In the genomic region with DNA sequence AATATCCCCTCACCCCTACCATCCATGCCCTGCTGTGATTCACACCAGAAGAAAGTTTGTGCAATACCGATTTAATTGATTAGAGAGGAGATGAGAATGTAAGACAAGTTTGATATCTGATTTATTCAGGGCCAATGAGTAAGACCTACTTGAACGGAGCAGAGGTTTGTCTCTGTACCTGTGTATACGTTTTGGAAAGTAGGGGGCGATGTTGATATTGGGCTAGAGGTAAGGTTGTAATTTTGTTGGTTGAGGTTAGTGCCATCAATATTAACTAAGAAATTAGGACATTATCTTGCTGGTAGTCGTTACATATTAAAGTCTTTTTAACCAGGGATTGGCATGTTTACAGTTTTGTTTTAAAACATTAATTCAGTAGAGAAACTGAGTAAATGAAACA, we compare ENCODE assay signal across 9 cellular contexts. TPM values are rescaled to one million over a fixed set of nuclear protein-coding genes. Genes with fewer than 3 reads are reported as not detected.
A peak's percentile ranks its signal among the peaks of the same experiment; 100 is the strongest.
DNase-seq lines count a peak whose midpoint lies in the region; TF ChIP-seq lines count a peak whose summit lies in the region.
"Had no signal": no experiment of that assay in that cellular context is flagged by ENCODE, and none has a peak within 500 bp of the region (broad histone marks: within the 10 kb centered on the region; RNA-seq: fewer than 3 reads in every experiment).

No MANE protein-coding gene starts in this region.

- H2AFZ ChIP-seq in parathyroid adenoma: no peak overlapping the region

- H3K27ac Mint-ChIP-seq in activated CD4-positive, alpha-beta memory T cell treated with anti-CD3 and anti-CD28 coated beads for 36 hours: no peak overlapping the region
- H3K27ac Mint-ChIP-seq: activated CD4-positive, alpha-beta memory T cell treated with anti-CD3 and anti-CD28 coated beads, Interleukin-2, amount 10 ng/mL, durations not matched to agents 7 days and 5 days had no signal

- intact Hi-C loops in activated CD4-positive, alpha-beta memory T cell treated with anti-CD3 and anti-CD28 coated beads for 36 hours (cut with micrococcal nuclease): no loop called here
- intact Hi-C loops in sigmoid colon (cut with DNase I): no loop called here

- CTCF ChIA-PET in activated CD4-positive, alpha-beta memory T cell treated with anti-CD3 and anti-CD28 coated beads for 36 hours (lab: Charles Lee): no interaction called here

- no peak overlapping the region for H3K9ac ChIP-seq in parathyroid adenoma

- peak; percentile 41 for TF ChIP-seq CTCF in NB4 (IDR thresholded peaks at IDR 0.05; ENCODE audit: low read depth, low read length)
- peak; percentile 13 for TF ChIP-seq CTCF in cardiac fibroblast (IDR thresholded peaks at IDR 0.05; ENCODE audit: low read depth, low read length)
- TF ChIP-seq CTCF in parathyroid adenoma (IDR thresholded peaks at IDR 0.05): peak; percentile 36
- TF ChIP-seq CTCF in sigmoid colon (IDR thresholded peaks at IDR 0.05): no peak

- no peaks in the 10 kb centered on the region for H3K27me3 Mint-ChIP-seq in activated CD4-positive, alpha-beta memory T cell treated with anti-CD3 and anti-CD28 coated beads for 36 hours
- H3K27me3 Mint-ChIP-seq: activated CD4-positive, alpha-beta memory T cell treated with anti-CD3 and anti-CD28 coated beads, Interleukin-2, amount 10 ng/mL, durations not matched to agents 7 days and 5 days had no signal

- H3K36me3 ChIP-seq in parathyroid adenoma (ENCODE audit: control insufficient read depth, insufficient read depth, low read length) (no peaks in the 10 kb centered on the region), sigmoid colon (peaks cover 0 to 5% (median 0%) of the 10 kb centered on the region in 4 donors)

- H3K4me2 ChIP-seq in parathyroid adenoma (ENCODE audit: low read length): no peak overlapping the region

- no peak overlapping the region for H3K27ac ChIP-seq in parathyroid adenoma
- no peak overlapping the region for H3K27ac ChIP-seq in sigmoid colon

- H3K36me3 Mint-ChIP-seq in activated CD4-positive, alpha-beta memory T cell treated with anti-CD3 and anti-CD28 coated beads for 36 hours: peaks cover 22% of the 10 kb centered on the region

- H3K79me2 ChIP-seq in parathyroid adenoma: no peaks in the 10 kb centered on the region

- WGBS in sigmoid colon, 2 donors: 41 to 60% methylated on average over 5 of the region's 5 CpGs

- POLR2A ChIA-PET in activated CD4-positive, alpha-beta memory T cell treated with anti-CD3 and anti-CD28 coated beads for 36 hours (lab: Charles Lee): no interaction called here

- no peak for TF ChIP-seq POLR2A in NB4 (IDR thresholded peaks at IDR 0.05; ENCODE audit: extremely low read depth, insufficient read length)
- TF ChIP-seq POLR2A in sigmoid colon (IDR thresholded peaks at IDR 0.05): no peak

- H3K4me1 ChIP-seq in parathyroid adenoma (no peaks in the 10 kb centered on the region), sigmoid colon (no peaks in the 10 kb centered on the region)

- H3K4me3 ChIP-seq in NB4 (ENCODE audit: low read depth, low read length) (no peak overlapping the region), cardiac fibroblast (replicated peaks in 1 of 2; ENCODE audit: low read depth in 2 of 2, low read length in 2 of 2) (no peak overlapping the region), parathyroid adenoma (ENCODE audit: low read depth, low read length) (no peak overlapping the region), sigmoid colon (no peak overlapping the region)

- H3K9me3 ChIP-seq in parathyroid adenoma (ENCODE audit: control insufficient read depth, low read length) (no peaks in the 10 kb centered on the region), sigmoid colon (no peaks in the 10 kb centered on the region)

- peak; percentile 6 for DNase-seq in NCI-H2171 treated with DMSO at 0.1 percent for 48 hours (lab: John Stamatoyannopoulos, UW)
- no peak for DNase-seq in NCI-H2171 (lab: John Stamatoyannopoulos, UW)
- DNase-seq in NB4 (ENCODE audit: low read depth): peak; percentile 51
- DNase-seq in cardiac fibroblast (ENCODE audit: low read depth in 2 of 2): peak; percentile 6 to 12
- no peak for DNase-seq in activated T-cell treated with anti-CD3 and anti-CD28 coated beads for 4 hours
- no peak for DNase-seq in activated CD4-positive, alpha-beta memory T cell treated with anti-CD3 and anti-CD28 coated beads for 36 hours
- no peak for DNase-seq in sigmoid colon
- DNase-seq: activated CD4-positive, alpha-beta memory T cell treated with anti-CD3 and anti-CD28 coated beads, Interleukin-2, amount 10 ng/mL, durations not matched to agents 7 days and 5 days had no signal

- no peaks in the 10 kb centered on the region for H3K4me1 Mint-ChIP-seq in activated CD4-positive, alpha-beta memory T cell treated with anti-CD3 and anti-CD28 coated beads for 36 hours (ENCODE audit: low read depth)

- H3K4me3 Mint-ChIP-seq in activated CD4-positive, alpha-beta memory T cell treated with anti-CD3 and anti-CD28 coated beads for 36 hours: no peak overlapping the region
- H3K4me3 Mint-ChIP-seq: activated CD4-positive, alpha-beta memory T cell treated with anti-CD3 and anti-CD28 coated beads, Interleukin-2, amount 10 ng/mL, durations not matched to agents 7 days and 5 days had no signal

- H3K9me3 Mint-ChIP-seq in activated CD4-positive, alpha-beta memory T cell treated with anti-CD3 and anti-CD28 coated beads for 36 hours: peaks cover 3% of the 10 kb centered on the region
- H3K9me3 Mint-ChIP-seq: activated CD4-positive, alpha-beta memory T cell treated with anti-CD3 and anti-CD28 coated beads, Interleukin-2, amount 10 ng/mL, durations not matched to agents 7 days and 5 days had no signal

- no peak for TF ChIP-seq EP300 in sigmoid colon (IDR thresholded peaks at IDR 0.05)

- H3K27me3 ChIP-seq in parathyroid adenoma (ENCODE audit: control insufficient read depth, insufficient read depth, low read length): no peaks in the 10 kb centered on the region
- H3K27me3 ChIP-seq in sigmoid colon: no peaks in the 10 kb centered on the region

RNA-seq across cellular contexts. Expression of gene EAF2, which starts 20.5 kb away (rescaled TPM):
- 10 to 100 TPM; 14.4 to 14.8 TPM for total RNA-seq in activated CD4-positive, alpha-beta memory T cell treated with anti-CD3 and anti-CD28 coated beads for 36 hours
- 1 to 10 TPM; 3.3 to 7.8 (median 6.5) TPM for total RNA-seq in sigmoid colon
- polyA plus RNA-seq in sigmoid colon: 10 to 100 TPM in 2 of 3 donors, 1 to 10 TPM in 1; 9.6 to 16.0 (median 12.7) TPM

RNA-seq across cellular contexts. Expression of gene IQCB1, which starts 20.7 kb away (rescaled TPM):
- total RNA-seq in activated CD4-positive, alpha-beta memory T cell treated with anti-CD3 and anti-CD28 coated beads for 36 hours: 10 to 100 TPM; 36.8 to 37.3 TPM
- total RNA-seq in sigmoid colon: 10 to 100 TPM; 18.9 to 21.6 (median 19.8) TPM
- 10 to 100 TPM in 1 of 3 donors, 1 to 10 TPM in 2; 6.2 to 15.3 (median 7.2) TPM for polyA plus RNA-seq in sigmoid colon

RNA-seq across cellular contexts. Expression of gene SLC15A2, which starts 38.6 kb away (rescaled TPM):
- 1 to 10 TPM; 1.1 to 1.4 TPM for total RNA-seq in activated CD4-positive, alpha-beta memory T cell treated with anti-CD3 and anti-CD28 coated beads for 36 hours
- total RNA-seq in sigmoid colon: 1 to 10 TPM in 3 of 4 donors, under 1 TPM in 1; 0.82 to 2.1 (median 1.2) TPM
- 1 to 10 TPM in 1 of 3 donors, under 1 TPM in 2; 0.46 to 1.4 (median 0.60) TPM for polyA plus RNA-seq in sigmoid colon

Comparison
In these comparisons a context has a peak if more than half of its experiments do, and no peak if none do; other contexts are left out.
1. DNase-seq: peak in NCI-H2171 treated with DMSO at 0.1 percent for 48 hours (single experiment), NB4 (single experiment) and cardiac fibroblast (2 of 2); none in NCI-H2171 (single experiment), activated T-cell treated with anti-CD3 and anti-CD28 coated beads for 4 hours (single experiment), activated CD4-positive, alpha-beta memory T cell treated with anti-CD3 and anti-CD28 coated beads for 36 hours (single experiment) and sigmoid colon (single experiment).
2. CTCF ChIP-seq: peak in NB4 (single experiment), cardiac fibroblast (single experiment) and parathyroid adenoma (single experiment); none in sigmoid colon (0 of 4).